9 cellular contexts compared by ENCODE assay signal in genomic region chr1:211944733-211945500, GRCh38.
DNase-seq lines count a peak whose midpoint lies in the region; ATAC-seq, FAIRE-seq and TF ChIP-seq lines count a peak whose summit lies in the region.
"Had no signal": no experiment of that assay in that cellular context is flagged by ENCODE, and none has a peak within 500 bp of the region (broad histone marks: within the 10 kb centered on the region; RNA-seq: fewer than 3 reads in every experiment).

No MANE protein-coding gene starts in this region.

- FAIRE-seq in islet of Langerhans (lab: Jason Lieb, UNC): peak; percentile 30

- H3K27ac ChIP-seq in brain microvascular endothelial cell (no peak overlapping the region), vagina (no peak overlapping the region)

- H3K4me3 ChIP-seq in brain microvascular endothelial cell (ENCODE audit: low read depth, low read length) (no peak overlapping the region), vagina (no peak overlapping the region)

- TF ChIP-seq POLR2A in vagina (IDR thresholded peaks at IDR 0.05): no peak

- TF ChIP-seq CTCF in brain microvascular endothelial cell (IDR thresholded peaks at IDR 0.05; ENCODE audit: low read depth, low read length, missing control alignments) (peak; percentile 69), vagina (IDR thresholded peaks at IDR 0.05) (peak in 1 of 3 experiments; percentile 6)

- in situ Hi-C loops in brain microvascular endothelial cell (cut with HindIII; ENCODE audit: low pct_ligation_motif_present, low sequenced_read_pairs): no loop called here

- no peak for ATAC-seq in GM18868 (IDR thresholded peaks at IDR 0.05; ENCODE audit: unreplicated experiment)

- no peaks in the 10 kb centered on the region for H3K9me3 ChIP-seq in vagina

- no peaks in the 10 kb centered on the region for H3K4me1 ChIP-seq in vagina

- intact Hi-C loops in vagina (cut with DNase I): no loop called here

- DNase-seq in NCI-H748 (lab: John Stamatoyannopoulos, UW; ENCODE audit: unreplicated experiment) (peak; percentile 2), NCI-H748 treated with DMSO at 0.1 percent for 48 hours (lab: John Stamatoyannopoulos, UW) (no peak), brain microvascular endothelial cell (no peak), ureter (ENCODE audit: low spot score) (peak; percentile 77), vagina (ENCODE audit: extremely low spot score in 2 of 2) (no peak)
- DNase-seq in activated effector memory CD4-positive, alpha-beta T cell treated with anti-CD3 and anti-CD28 coated beads, Interleukin-2, amount 50 U/mL, for 16 hours: no peak
- DNase-seq: NCI-H1417 had no signal

- H3K27me3 ChIP-seq in brain microvascular endothelial cell (replicated peaks): no peaks in the 10 kb centered on the region
- H3K27me3 ChIP-seq in vagina: no peaks in the 10 kb centered on the region

- H3K36me3 ChIP-seq in brain microvascular endothelial cell (replicated peaks): peaks cover 3% of the 10 kb centered on the region
- peaks cover 0 to 16% of the 10 kb centered on the region in 2 donors for H3K36me3 ChIP-seq in vagina

Comparison
In these comparisons a context has a peak if more than half of its experiments do, and no peak if none do; other contexts are left out.
1. DNase-seq: peak in NCI-H748 (single experiment) and ureter (single experiment); none in NCI-H748 treated with DMSO at 0.1 percent for 48 hours (single experiment), brain microvascular endothelial cell (single experiment), activated effector memory CD4-positive, alpha-beta T cell treated with anti-CD3 and anti-CD28 coated beads, Interleukin-2, amount 50 U/mL, for 16 hours (single experiment) and vagina (0 of 2).